15 cellular contexts compared by ENCODE assay signal in the genomic region with DNA sequence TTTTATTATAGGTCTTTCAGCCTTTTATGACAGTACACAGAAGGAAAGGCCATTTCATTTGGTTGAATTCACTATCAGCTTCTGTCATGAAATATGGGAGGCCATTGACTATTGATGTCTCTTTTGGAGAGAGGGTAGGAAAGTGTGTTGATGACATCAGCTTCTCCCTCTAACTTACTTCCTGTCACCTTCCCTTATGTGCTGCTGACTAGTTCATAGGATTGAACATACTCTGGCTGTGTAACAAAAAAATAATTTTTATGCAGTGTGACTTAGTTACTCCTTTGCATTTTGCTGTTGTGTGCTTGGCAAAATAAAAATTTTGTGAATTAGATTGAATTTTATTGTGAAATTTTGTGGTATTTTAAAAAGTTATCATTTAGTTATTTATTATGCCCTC.
DNase-seq lines count a peak whose midpoint lies in the region; ATAC-seq and TF ChIP-seq lines count a peak whose summit lies in the region.
"Had no signal": no experiment of that assay in that cellular context is flagged by ENCODE, and none has a peak within 500 bp of the region (broad histone marks: within the 10 kb centered on the region; RNA-seq: fewer than 3 reads in every experiment).

No MANE protein-coding gene starts in this region.

- H3K9ac ChIP-seq in mesenchymal stem cell (ENCODE audit: low read length): no peak overlapping the region

- no peak overlapping the region for H2BK15ac ChIP-seq in mesenchymal stem cell (ENCODE audit: low read depth, poor library complexity, severe bottlenecking)

- peak overlapping the region; percentile 66 for H2BK5ac ChIP-seq in mesenchymal stem cell (ENCODE audit: low read depth, low read length, poor library complexity, severe bottlenecking)

- no peaks in the 10 kb centered on the region for H3K9me3 ChIP-seq in RWPE2 (ENCODE audit: severe bottlenecking)
- H3K9me3 ChIP-seq in mesenchymal stem cell (ENCODE audit: control insufficient read depth, low read length): no peaks in the 10 kb centered on the region

- no peak overlapping the region for H3K4me3 Mint-ChIP-seq in HFFc6
- H3K4me3 Mint-ChIP-seq: CD4-positive, alpha-beta memory T cell; IgD-negative memory B cell had no signal

- no peak for ATAC-seq in RWPE2 (ENCODE audit: low read depth)

- no peak overlapping the region for H2BK120ac ChIP-seq in mesenchymal stem cell (ENCODE audit: low read depth, low read length)

- H3K27ac Mint-ChIP-seq in HFFc6: peak overlapping the region; percentile 40; the same call in 1 of the 2 replicates
- H3K27ac Mint-ChIP-seq: CD4-positive, alpha-beta memory T cell; IgD-negative memory B cell had no signal

- H3K4me2 ChIP-seq in mesenchymal stem cell (ENCODE audit: low read length, poor library complexity, severe bottlenecking): no peak overlapping the region
- H3K4me2 ChIP-seq: PC-9 had no signal

- H3K4ac ChIP-seq in mesenchymal stem cell (ENCODE audit: low read depth in 1 of 2, low read length in 2 of 2): no peak overlapping the region

- H2AFZ ChIP-seq in mesenchymal stem cell (ENCODE audit: low read depth, low read length): no peak overlapping the region
- H2AFZ ChIP-seq: PC-9 had no signal

- H4K8ac ChIP-seq in mesenchymal stem cell (ENCODE audit: low read length): no peak overlapping the region

- no peak overlapping the region for H3K18ac ChIP-seq in mesenchymal stem cell (ENCODE audit: low read depth in 1 of 2, low read length in 2 of 2)

- H3K27me3 Mint-ChIP-seq in HFFc6 (ENCODE audit: insufficient read depth): no peaks in the 10 kb centered on the region
- H3K27me3 Mint-ChIP-seq: CD4-positive, alpha-beta memory T cell; IgD-negative memory B cell had no signal

- TF ChIP-seq CTCF in HFFc6 (IDR thresholded peaks at IDR 0.05) (no peak), RWPE2 (IDR thresholded peaks at IDR 0.05; ENCODE audit: poor library complexity, severe bottlenecking) (no peak)

- H3K9me3 Mint-ChIP-seq in HFFc6: no peaks in the 10 kb centered on the region
- H3K9me3 Mint-ChIP-seq: IgD-negative memory B cell had no signal

- no peaks in the 10 kb centered on the region for H3K27me3 ChIP-seq in RWPE2 (ENCODE audit: insufficient read depth, poor library complexity, severe bottlenecking)
- no peaks in the 10 kb centered on the region for H3K27me3 ChIP-seq in mesenchymal stem cell (ENCODE audit: control insufficient read depth in 1 of 2, insufficient read depth in 1 of 2, low read length in 2 of 2)

- H3K23ac ChIP-seq in mesenchymal stem cell (ENCODE audit: low read length in 2 of 2): no peak overlapping the region

- H3K4me3 ChIP-seq in RWPE2 (ENCODE audit: severe bottlenecking) (no peak overlapping the region), mesenchymal stem cell (ENCODE audit: insufficient read depth in 1 of 2, low read depth in 1 of 2, low read length in 2 of 2) (no peak overlapping the region)
- H3K4me3 ChIP-seq: PC-9 had no signal

- peak; percentile 4 for DNase-seq in Daoy (ENCODE audit: low read depth)
- no peak for DNase-seq in HFFc6
- DNase-seq in RWPE2 (ENCODE audit: low spot score): no peak
- no peak for DNase-seq in mesenchymal stem cell
- no peak for DNase-seq in COR-L47 (lab: John Stamatoyannopoulos, UW)
- DNase-seq in OCI-M2 (lab: John Stamatoyannopoulos, UW; ENCODE audit: unreplicated experiment): no peak
- DNase-seq in epidermal melanocyte (ENCODE audit: insufficient read length, low spot score): no peak
- DNase-seq: CD4-positive, alpha-beta memory T cell; DND-41; GOT3; Kasumi-1; NCI-H187 treated with DMSO at 0.1 percent for 48 hours; NCI-H446; PC-9 had no signal

- no peaks in the 10 kb centered on the region; the same call in 1 of the 2 replicates for H3K36me3 Mint-ChIP-seq in HFFc6 (ENCODE audit: low read depth)
- H3K36me3 Mint-ChIP-seq: CD4-positive, alpha-beta memory T cell; IgD-negative memory B cell had no signal

- H4K91ac ChIP-seq in mesenchymal stem cell (ENCODE audit: low read length): no peak overlapping the region

- peaks cover 19% of the 10 kb centered on the region for H3K4me1 Mint-ChIP-seq in HFFc6 (ENCODE audit: low read depth)
- H3K4me1 Mint-ChIP-seq: CD4-positive, alpha-beta memory T cell; IgD-negative memory B cell had no signal

- H2AK5ac ChIP-seq in mesenchymal stem cell (ENCODE audit: low read length, severe bottlenecking): no peak overlapping the region

- H3K4me1 ChIP-seq in RWPE2 (ENCODE audit: insufficient read depth, poor library complexity, severe bottlenecking) (peaks cover 28% of the 10 kb centered on the region), mesenchymal stem cell (ENCODE audit: control insufficient read depth, insufficient read depth, low read depth, low read length) (no peaks in the 10 kb centered on the region)

- H2BK12ac ChIP-seq in mesenchymal stem cell (ENCODE audit: low read length in 2 of 2): no peak overlapping the region

- H3K14ac ChIP-seq in mesenchymal stem cell (ENCODE audit: low read length in 2 of 2): no peak overlapping the region

- no peaks in the 10 kb centered on the region for H3K79me1 ChIP-seq in mesenchymal stem cell (replicated peaks; ENCODE audit: low read length, poor library complexity, severe bottlenecking)

- peak overlapping the region; percentile 65 for H3K27ac ChIP-seq in RWPE2 (ENCODE audit: poor library complexity, severe bottlenecking)
- no peak overlapping the region for H3K27ac ChIP-seq in mesenchymal stem cell (ENCODE audit: low read length, poor library complexity, severe bottlenecking)
- H3K27ac ChIP-seq: PC-9 had no signal

- no peaks in the 10 kb centered on the region for H3K36me3 ChIP-seq in RWPE2 (ENCODE audit: low read depth)
- no peaks in the 10 kb centered on the region for H3K36me3 ChIP-seq in mesenchymal stem cell (ENCODE audit: control insufficient read depth in 1 of 2, insufficient read depth in 2 of 2, low read depth in 1 of 2, low read length in 2 of 2)
